Comparison of ENCODE assay signal across 19 cellular contexts in genomic region chr1:152735648-152736047, GRCh38. TPM values are rescaled to one million over a fixed set of nuclear protein-coding genes. Genes with fewer than 3 reads are reported as not detected.
DNase-seq lines count a peak whose midpoint lies in the region; ATAC-seq, FAIRE-seq and TF ChIP-seq lines count a peak whose summit lies in the region.
"Had no signal": no experiment of that assay in that cellular context is flagged by ENCODE, and none has a peak within 500 bp of the region (broad histone marks: within the 10 kb centered on the region; RNA-seq: fewer than 3 reads in every experiment).

No MANE protein-coding gene starts in this region.

- no peaks in the 10 kb centered on the region for H3K9me3 Mint-ChIP-seq in T-cell

- POLR2A ChIA-PET in PC-9 (lab: Charles Lee; ENCODE audit: unreplicated experiment) (no interaction called here), T-cell (lab: Charles Lee) (no interaction called here)

- H3K36me3 Mint-ChIP-seq in T-cell, result no peaks in the 10 kb centered on the region

- H3K79me2 ChIP-seq in DND-41 (ENCODE audit: insufficient read depth, low read length) (no peaks in the 10 kb centered on the region), PC-9 (ENCODE audit: low read depth) (no peaks in the 10 kb centered on the region)

- peaks cover 31 to 33% of the 10 kb centered on the region in 2 donors for H3K27me3 Mint-ChIP-seq in T-cell

- H3K27ac Mint-ChIP-seq in T-cell, result no peak overlapping the region

- DNase-seq in DND-41, result no peak
- no peak for DNase-seq in HL-60 (ENCODE audit: low read depth in 1 of 2, low spot score in 1 of 2)
- DNase-seq in PC-9, result no peak
- DNase-seq in kidney, result no peak
- DNase-seq in T-cell, result no peak
- DNase-seq in left ventricle myocardium inferior, result no peak
- DNase-seq in stimulated activated CD4-positive, alpha-beta T cell treated with anti-CD3 and anti-CD28 coated beads, Interleukin-15, amount 100 ng/mL, for 24 hours, result no peak
- DNase-seq: activated CD8-positive, alpha-beta memory T cell treated with anti-CD3 and anti-CD28 coated beads for 24 hours; amygdala; cortex of kidney; GF-D8; IMR-90; NCI-H187 treated with DMSO at 0.1 percent for 48 hours; NCI-H526 treated with DMSO at 0.1 percent for 48 hours; stimulated activated naive CD4-positive, alpha-beta T cell; uterus had no signal

- no peak overlapping the region for H2AFZ ChIP-seq in DND-41 (ENCODE audit: low read depth, low read length)
- H2AFZ ChIP-seq in PC-9, result no peak overlapping the region

- TF ChIP-seq CTCF in DND-41 (IDR thresholded peaks at IDR 0.05; ENCODE audit: borderline replicate concordance, extremely low read depth, low read length, poor library complexity, severe bottlenecking), result peak; percentile 47
- TF ChIP-seq CTCF in HL-60 (IDR thresholded peaks at IDR 0.05; ENCODE audit: insufficient read depth, low read length), result peak; percentile 0
- TF ChIP-seq CTCF in PC-9 (conservative IDR thresholded peaks at IDR 0.05), result peak; percentile 29; the same call in 1 of the 2 replicates
- peak; percentile 46 for TF ChIP-seq CTCF in kidney (IDR thresholded peaks at IDR 0.05; ENCODE audit: borderline replicate concordance, extremely low read depth, insufficient read depth)
- TF ChIP-seq CTCF in left ventricle myocardium inferior (IDR thresholded peaks at IDR 0.05; ENCODE audit: borderline replicate concordance), result no peak

- FAIRE-seq in kidney (lab: Jason Lieb, UNC), result no peak

- H3K4me3 ChIP-seq in DND-41 (ENCODE audit: low read depth in 1 of 2, low read length in 2 of 2) (no peak overlapping the region), HL-60 (replicated peaks; ENCODE audit: insufficient read depth, low read length) (no peak overlapping the region), PC-9 (no peak overlapping the region), kidney (ENCODE audit: low read length in 2 of 2) (no peak overlapping the region), left ventricle myocardium inferior (no peak overlapping the region)
- H3K4me3 ChIP-seq: esophagus muscularis mucosa, SK-N-MC, uterus had no signal

- BruUV-seq in PC-9 (replicated peaks; lab: Mats Ljungman, UMichigan), result no TSS peak

- no peaks in the 10 kb centered on the region for H3K4me1 Mint-ChIP-seq in T-cell

- H4K20me1 ChIP-seq in DND-41 (ENCODE audit: insufficient read depth, low read length) (no peaks in the 10 kb centered on the region), PC-9 (ENCODE audit: insufficient read depth) (no peaks in the 10 kb centered on the region)

- no peaks in the 10 kb centered on the region for H3K9me2 ChIP-seq in PC-9 (ENCODE audit: insufficient read depth)

- intact Hi-C loops in PC-9 (cut with micrococcal nuclease; ENCODE audit: unreplicated experiment), result no loop called here
- intact Hi-C loops in kidney (cut with DNase I), result no loop called here
- intact Hi-C loops in left ventricle myocardium inferior (cut with micrococcal nuclease), result no loop called here

- no peak overlapping the region for H3K27ac ChIP-seq in DND-41 (ENCODE audit: low read length)
- no peak overlapping the region for H3K27ac ChIP-seq in HL-60 (replicated peaks)
- no peak overlapping the region for H3K27ac ChIP-seq in PC-9
- H3K27ac ChIP-seq in kidney (ENCODE audit: low read depth in 2 of 2, low read length in 2 of 2), result no peak overlapping the region
- H3K27ac ChIP-seq in left ventricle myocardium inferior (replicated peaks), result no peak overlapping the region
- H3K27ac ChIP-seq: esophagus muscularis mucosa, SK-N-MC, uterus had no signal

- ATAC-seq in DND-41 (ENCODE audit: insufficient read depth, low read depth) (no peak), HG03135 (IDR thresholded peaks at IDR 0.05; ENCODE audit: unreplicated experiment) (no peak), T-cell (replicated peaks in 1 of 4) (no peak)

- no peaks in the 10 kb centered on the region for H3K9me3 ChIP-seq in DND-41 (ENCODE audit: insufficient read depth, low read length, severe bottlenecking)
- no peaks in the 10 kb centered on the region for H3K9me3 ChIP-seq in PC-9 (ENCODE audit: insufficient read depth, low read depth)
- no peaks in the 10 kb centered on the region for H3K9me3 ChIP-seq in kidney (ENCODE audit: control insufficient read depth in 1 of 2, low read length in 2 of 2)
- H3K9me3 ChIP-seq in left ventricle myocardium inferior (replicated peaks), result no peaks in the 10 kb centered on the region
- H3K9me3 ChIP-seq: esophagus muscularis mucosa, uterus had no signal

- no peak overlapping the region for H3K4me3 Mint-ChIP-seq in T-cell

- H3K9ac ChIP-seq in DND-41 (ENCODE audit: low read depth, low read length) (no peak overlapping the region), kidney (ENCODE audit: low read length in 2 of 2) (no peak overlapping the region)

- H3K4me1 ChIP-seq in DND-41 (ENCODE audit: insufficient read depth, low read length), result no peaks in the 10 kb centered on the region
- H3K4me1 ChIP-seq in PC-9 (replicated peaks; ENCODE audit: insufficient read depth), result no peaks in the 10 kb centered on the region
- no peaks in the 10 kb centered on the region for H3K4me1 ChIP-seq in kidney (ENCODE audit: control insufficient read depth in 1 of 2, insufficient read depth in 1 of 2, low read depth in 1 of 2, low read length in 2 of 2)
- no peaks in the 10 kb centered on the region for H3K4me1 ChIP-seq in left ventricle myocardium inferior
- H3K4me1 ChIP-seq: esophagus muscularis mucosa, uterus had no signal

- H3K36me3 ChIP-seq in DND-41 (ENCODE audit: insufficient read depth, low read length), result no peaks in the 10 kb centered on the region
- no peaks in the 10 kb centered on the region for H3K36me3 ChIP-seq in PC-9 (ENCODE audit: low read depth)
- no peaks in the 10 kb centered on the region for H3K36me3 ChIP-seq in kidney (ENCODE audit: control insufficient read depth in 1 of 2, insufficient read depth in 2 of 2, low read length in 2 of 2)
- H3K36me3 ChIP-seq in left ventricle myocardium inferior, result no peaks in the 10 kb centered on the region
- H3K36me3 ChIP-seq: esophagus muscularis mucosa, uterus had no signal

- H3K4me2 ChIP-seq in DND-41 (ENCODE audit: insufficient read depth, low read length), result no peak overlapping the region
- H3K4me2 ChIP-seq in PC-9, result no peak overlapping the region

- CTCF ChIA-PET in PC-9 (lab: Charles Lee) (no interaction called here), T-cell (lab: Charles Lee) (no interaction called here)

- H3K27me3 ChIP-seq in DND-41 (ENCODE audit: insufficient read depth, low read length, poor library complexity) (peaks cover 16% of the 10 kb centered on the region), HL-60 (ENCODE audit: insufficient read depth, poor library complexity, severe bottlenecking) (peaks cover 6% of the 10 kb centered on the region), PC-9 (ENCODE audit: insufficient read depth, low read depth) (0 out of 2 replicates have a peak, but pooled peaks cover 5% of the 10 kb centered on the region), left ventricle myocardium inferior (ENCODE audit: low read depth) (peaks cover 6% of the 10 kb centered on the region)
- H3K27me3 ChIP-seq: esophagus muscularis mucosa, uterus had no signal

- no peaks in the 10 kb centered on the region for H3F3A ChIP-seq in PC-9 (ENCODE audit: insufficient read depth, low read depth)

RNA-seq across cellular contexts. Expression of gene KPRP, which starts 22.2 kb away (rescaled TPM):
- total RNA-seq in PC-9 (2021) (not detected in 2 replicates), kidney (not detected), T-cell (not detected), left ventricle myocardium inferior (not detected)
- polyA plus RNA-seq in kidney (ENCODE audit: insufficient read depth, low read depth, low replicate concordance), result not detected
- total RNA-seq: esophagus muscularis mucosa, IMR-90, uterus had no signal
- polyA plus RNA-seq: IMR-90 had no signal

RNA-seq across cellular contexts. Expression of gene LCE4A, which starts 27.7 kb away (rescaled TPM):
- total RNA-seq in PC-9 (2021) (not detected in 2 replicates), kidney (not detected), T-cell (not detected), left ventricle myocardium inferior (not detected)
- polyA plus RNA-seq in kidney (ENCODE audit: insufficient read depth, low read depth, low replicate concordance), result not detected
- total RNA-seq: esophagus muscularis mucosa, IMR-90, uterus had no signal
- polyA plus RNA-seq: IMR-90 had no signal

RNA-seq across cellular contexts. Expression of gene LCE2A, which starts 37.5 kb away (rescaled TPM):
- total RNA-seq in PC-9 (2021), result not detected in 2 replicates
- not detected for total RNA-seq in kidney
- polyA plus RNA-seq in kidney (ENCODE audit: insufficient read depth, low read depth, low replicate concordance), result not detected
- not detected for total RNA-seq in T-cell
- total RNA-seq in left ventricle myocardium inferior, result not detected
- total RNA-seq: esophagus muscularis mucosa, IMR-90, uterus had no signal

RNA-seq across cellular contexts. Expression of gene LCE1F, which starts 39.3 kb away (rescaled TPM):
- not detected in 2 replicates for total RNA-seq in PC-9 (2021)
- total RNA-seq in kidney, result not detected
- not detected for polyA plus RNA-seq in kidney (ENCODE audit: insufficient read depth, low read depth, low replicate concordance)
- total RNA-seq in T-cell, result not detected
- total RNA-seq in left ventricle myocardium inferior, result not detected
- total RNA-seq: esophagus muscularis mucosa, IMR-90, uterus had no signal
- polyA plus RNA-seq: IMR-90 had no signal

RNA-seq across cellular contexts. Expression of gene LCE2B, which starts 49.7 kb away (rescaled TPM):
- total RNA-seq in PC-9 (2021) (not detected in 2 replicates), kidney (not detected), T-cell (not detected), left ventricle myocardium inferior (not detected)
- polyA plus RNA-seq in kidney (ENCODE audit: insufficient read depth, low read depth, low replicate concordance), result not detected
- total RNA-seq: esophagus muscularis mucosa, IMR-90, uterus had no signal
- polyA plus RNA-seq: IMR-90 had no signal
